Comparison of ENCODE assay signal across 28 cellular contexts in the genomic region with DNA sequence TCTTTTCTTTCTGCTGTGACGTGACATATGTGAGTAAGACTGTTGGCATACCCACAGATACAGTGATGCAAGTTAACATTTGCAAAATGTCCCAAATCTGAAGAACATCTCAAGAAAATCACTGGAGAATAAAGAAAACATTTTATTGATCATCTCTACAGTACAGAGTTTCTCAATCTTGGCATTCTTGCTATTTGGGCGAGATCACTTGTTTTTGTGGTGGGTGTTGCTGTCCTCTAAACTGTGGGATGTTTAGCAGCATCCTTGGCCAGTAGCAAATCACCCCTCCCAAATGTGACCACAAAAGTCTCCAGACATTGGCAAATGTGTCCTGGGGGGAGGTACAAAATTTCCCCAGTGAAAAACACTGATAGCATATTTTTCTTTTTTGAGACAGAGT. TPM values are rescaled to one million over a fixed set of nuclear protein-coding genes. Genes with fewer than 3 reads are reported as not detected.
A peak's percentile ranks its signal among the peaks of the same experiment; 100 is the strongest.
DNase-seq lines count a peak whose midpoint lies in the region; ATAC-seq and TF ChIP-seq lines count a peak whose summit lies in the region.
"Had no signal": no experiment of that assay in that cellular context is flagged by ENCODE, and none has a peak within 500 bp of the region (broad histone marks: within the 10 kb centered on the region; RNA-seq: fewer than 3 reads in every experiment).

No MANE protein-coding gene starts in this region.

- intact Hi-C loops in left ventricle myocardium superior (cut with micrococcal nuclease) (no loop called here), right cardiac atrium (cut with DNase I) (no loop called here), aorta (cut with DNase I) (no loop called here)

- DNase-seq in left ventricle myocardium superior (no peak), right cardiac atrium (no peak), erythroblast (lab: John Stamatoyannopoulos, UW) (peak; percentile 1 to 10), aorta (no peak), AG08396 (ENCODE audit: low spot score) (no peak)
- DNase-seq in activated effector memory CD4-positive, alpha-beta T cell treated with Interleukin-2 at 50 U/mL for 16 hours, result no peak
- DNase-seq: AML-193; CD4-positive, alpha-beta T cell; COR-L47; GOT3; HFFc6; IMR-90; MM.1S; NCI-H2029; NCI-H446 treated with DMSO at 0.1 percent for 48 hours; NCI-H526; NCI-H82; NK-92 treated with Interleukin-12 subunit alpha and Interleukin-12 subunit beta, amount 100 ng/mL, for 24 hours; PC-9; SHP77 had no signal

- H3K27ac ChIP-seq in right cardiac atrium (ENCODE audit: low read length) (no peak overlapping the region), gastroesophageal sphincter (no peak overlapping the region), aorta (ENCODE audit: low read depth in 1 of 2, low read length in 2 of 2) (no peak overlapping the region)
- H3K27ac ChIP-seq: BLaER1 treated with 17β-estradiol and CSF1 and Interleukin-3, amounts not matched to agents 10 nM and 100 nM; KMS-11; PC-9 had no signal

- TF ChIP-seq POLR2A in erythroblast (IDR thresholded peaks at IDR 0.05; ENCODE audit: low read length) (no peak), gastroesophageal sphincter (IDR thresholded peaks at IDR 0.05) (no peak)

- H3K36me3 ChIP-seq in gastroesophageal sphincter (no peaks in the 10 kb centered on the region), aorta (ENCODE audit: control insufficient read depth in 1 of 2, insufficient read depth in 2 of 2, low read length in 1 of 2) (no peaks in the 10 kb centered on the region)
- H3K36me3 ChIP-seq: BLaER1 treated with 17β-estradiol and CSF1 and Interleukin-3, amounts not matched to agents 10 nM and 100 nM; HAP-1 had no signal

- H3K4me3 ChIP-seq in right cardiac atrium (ENCODE audit: low read length), result no peak overlapping the region
- H3K4me3 ChIP-seq in gastroesophageal sphincter, result no peak overlapping the region
- H3K4me3 ChIP-seq in aorta (ENCODE audit: low read length in 2 of 2), result no peak overlapping the region
- H3K4me3 ChIP-seq: BLaER1 treated with 17β-estradiol and CSF1 and Interleukin-3, amounts not matched to agents 10 nM and 100 nM; HAP-1; PC-9 had no signal

- ATAC-seq in left ventricle myocardium superior (peak; percentile 61), right cardiac atrium (no peak), gastroesophageal sphincter (peak; percentile 90), aorta (ENCODE audit: low FRiP score) (peak; percentile 50), HG03025 (IDR thresholded peaks at IDR 0.05; ENCODE audit: low FRiP score, unreplicated experiment) (no peak)

- TF ChIP-seq CTCF in gastroesophageal sphincter (IDR thresholded peaks at IDR 0.05), result no peak

- no peaks in the 10 kb centered on the region for H3K27me3 ChIP-seq in right cardiac atrium (ENCODE audit: control insufficient read depth, insufficient read depth)
- H3K27me3 ChIP-seq in gastroesophageal sphincter, result no peaks in the 10 kb centered on the region
- no peaks in the 10 kb centered on the region for H3K27me3 ChIP-seq in aorta (ENCODE audit: control insufficient read depth in 1 of 2, insufficient read depth in 2 of 2, low read length in 1 of 2)

- no peaks in the 10 kb centered on the region for H3K4me1 ChIP-seq in right cardiac atrium (ENCODE audit: control insufficient read depth, insufficient read depth, low read length)
- peaks cover 0 to 8% (median 0%) of the 10 kb centered on the region in 3 donors for H3K4me1 ChIP-seq in gastroesophageal sphincter
- no peaks in the 10 kb centered on the region for H3K4me1 ChIP-seq in aorta (ENCODE audit: control insufficient read depth in 1 of 2, insufficient read depth in 2 of 2, low read length in 2 of 2)
- H3K4me1 ChIP-seq: BLaER1 treated with 17β-estradiol and CSF1 and Interleukin-3, amounts not matched to agents 10 nM and 100 nM; HAP-1 had no signal

- 56% methylated on average over 2 of the region's 2 CpGs for WGBS in right cardiac atrium
- 47% methylated on average over 2 of the region's 2 CpGs; no CpG with 5 or more reads in 1 of the 2 donors for WGBS in gastroesophageal sphincter (ENCODE audit: low coverage in 1 of 2), 2 donors
- 65 to 88% methylated on average over 2 of the region's 2 CpGs for WGBS in aorta, 2 donors

- no peaks in the 10 kb centered on the region for H3K9me3 ChIP-seq in right cardiac atrium (ENCODE audit: control insufficient read depth, low read length)
- no peaks in the 10 kb centered on the region for H3K9me3 ChIP-seq in gastroesophageal sphincter
- no peaks in the 10 kb centered on the region for H3K9me3 ChIP-seq in aorta (ENCODE audit: control insufficient read depth, low read length)
- H3K9me3 ChIP-seq: HAP-1 had no signal

- TF ChIP-seq EP300 in gastroesophageal sphincter (IDR thresholded peaks at IDR 0.05), result no peak

RNA-seq across cellular contexts. Expression of a gene that starts 28.8 kb away (rescaled TPM):
- total RNA-seq in left ventricle myocardium superior (not detected), right cardiac atrium (not detected), gastroesophageal sphincter (not detected), aorta (not detected)
- polyA plus RNA-seq in right cardiac atrium (not detected), aorta (not detected)
- total RNA-seq: CD4-positive, alpha-beta T cell; HFFc6; IMR-90; PC-9; RPMI7951; SK-MEL-5 had no signal
- polyA plus RNA-seq: AG04450, IMR-90 had no signal

Comparison
In these comparisons a context has a peak if more than half of its experiments do, and no peak if none do; other contexts are left out.
1. ATAC-seq: peak in left ventricle myocardium superior (single experiment), gastroesophageal sphincter (single experiment) and aorta (single experiment); none in right cardiac atrium (0 of 2) and HG03025 (single experiment).
2. DNase-seq: peak in erythroblast (2 of 2); none in left ventricle myocardium superior (single experiment), right cardiac atrium (0 of 3), aorta (0 of 2), activated effector memory CD4-positive, alpha-beta T cell treated with Interleukin-2 at 50 U/mL for 16 hours (single experiment) and AG08396 (single experiment).